In genomic region chr19:38375748-38376147, GRCh38 we compare ENCODE assay signal across 7 cellular contexts. TPM values are rescaled to one million over a fixed set of nuclear protein-coding genes. Genes with fewer than 3 reads are reported as not detected.
DNase-seq lines count a peak whose midpoint lies in the region; ATAC-seq and TF ChIP-seq lines count a peak whose summit lies in the region.
"Had no signal": no experiment of that assay in that cellular context is flagged by ENCODE, and none has a peak within 500 bp of the region (broad histone marks: within the 10 kb centered on the region; RNA-seq: fewer than 3 reads in every experiment).

No MANE protein-coding gene starts in this region.

- intact Hi-C loops in gastrocnemius medialis (cut with DNase I; ENCODE audit: low total_unique reads), result loop anchor here (5.0 to 10.0 kb wide), 3 partner anchors 457 to 1909 kb away; partner anchors contain the start of genes AKT2, ECH1 and ZFP36

- peaks cover 3% of the 10 kb centered on the region for H3K4me1 ChIP-seq in endodermal cell (ENCODE audit: control insufficient read depth, insufficient read depth, low read length)
- H3K4me1 ChIP-seq in gastrocnemius medialis, result peaks cover 16 to 25% of the 10 kb centered on the region in 2 donors

- DNase-seq in MG63 (no peak), endodermal cell (no peak), gastrocnemius medialis (peak; percentile 84 to 85), SIG-M5 (lab: John Stamatoyannopoulos, UW) (no peak), NCI-H1105 (lab: John Stamatoyannopoulos, UW) (no peak)

- H3K27me3 ChIP-seq in MG63, result no peaks in the 10 kb centered on the region
- H3K27me3 ChIP-seq in endodermal cell (ENCODE audit: control insufficient read depth, insufficient read depth, low read length, poor library complexity, severe bottlenecking), result peaks cover 14% of the 10 kb centered on the region
- H3K27me3 ChIP-seq in gastrocnemius medialis, result no peaks in the 10 kb centered on the region

- in situ Hi-C loops in gastrocnemius medialis (cut with MboI; ENCODE audit: low sequenced_read_pairs in 4 of 4), result loop anchor here in 1 of 4 donors (25.0 kb wide), 1 partner anchor 462 kb away; the partner anchor contains the start of genes ECH1 and HNRNPL

- H3K4me3 Mint-ChIP-seq in endodermal cell, result peak overlapping the region; percentile 99

- H3K4me3 ChIP-seq in MG63, result peak overlapping the region; percentile 97
- H3K4me3 ChIP-seq in endodermal cell (ENCODE audit: low read length), result peak overlapping the region; percentile 97
- H3K4me3 ChIP-seq in gastrocnemius medialis, result peak overlapping the region; percentile 91 to 99 (median 96)

- no peaks in the 10 kb centered on the region for H3K9me3 Mint-ChIP-seq in endodermal cell

- 92 to 100% methylated on average over 1 to 5 of the region's 5 CpGs for WGBS in endodermal cell (ENCODE audit: insufficient coverage in 1 of 2, insufficient read length in 1 of 2), 2 experiments

- no peak overlapping the region for H3K27ac ChIP-seq in endodermal cell (ENCODE audit: low read depth, low read length)
- H3K27ac ChIP-seq in gastrocnemius medialis, result peak overlapping the region; percentile 97 to 100 (median 98)

- TF ChIP-seq CTCF in endodermal cell (conservative IDR thresholded peaks at IDR 0.05), result no peak
- no peak for TF ChIP-seq CTCF in gastrocnemius medialis (IDR thresholded peaks at IDR 0.05 in 4 of 5, conservative IDR thresholded peaks at IDR 0.05 in 1 of 5)

- H3K27ac Mint-ChIP-seq in endodermal cell, result peak overlapping the region; percentile 98

- TF ChIP-seq POLR2A in gastrocnemius medialis (IDR thresholded peaks at IDR 0.05), result peak; percentile 89 to 92

- no peaks in the 10 kb centered on the region for H3K9me3 ChIP-seq in MG63
- H3K9me3 ChIP-seq in endodermal cell (ENCODE audit: control insufficient read depth, low read length), result no peaks in the 10 kb centered on the region
- H3K9me3 ChIP-seq in gastrocnemius medialis, result no peaks in the 10 kb centered on the region

- peak; percentile 63 to 70 for ATAC-seq in gastrocnemius medialis
- no peak for ATAC-seq in HG03097 (IDR thresholded peaks at IDR 0.05; ENCODE audit: low FRiP score, unreplicated experiment)

- peak overlapping the region; percentile 96 for H3K9ac ChIP-seq in endodermal cell (ENCODE audit: extremely low read depth, low read length, poor library complexity, severe bottlenecking)

- peaks cover 16% of the 10 kb centered on the region for H3K27me3 Mint-ChIP-seq in endodermal cell (ENCODE audit: insufficient read depth)

- peaks cover 10% of the 10 kb centered on the region for H3K4me1 Mint-ChIP-seq in endodermal cell

- H3K36me3 Mint-ChIP-seq in endodermal cell (ENCODE audit: low read depth), result peaks cover 18% of the 10 kb centered on the region

- peaks cover 56% of the 10 kb centered on the region for H3K36me3 ChIP-seq in MG63
- H3K36me3 ChIP-seq in endodermal cell (ENCODE audit: control insufficient read depth, insufficient read depth, low read length), result peaks cover 22% of the 10 kb centered on the region
- H3K36me3 ChIP-seq in gastrocnemius medialis, result peaks cover 0 to 40% of the 10 kb centered on the region in 2 donors

RNA-seq across cellular contexts. Expression of gene PSMD8, which starts 1.4 kb away (rescaled TPM):
- total RNA-seq in MG63 (2014; rRNA removed; shearing (Covaris generic); ENCODE audit: low replicate concordance), result 509 and 658 TPM in 2 replicates
- 100 to 1,000 TPM; 168 to 178 TPM for total RNA-seq in endodermal cell
- polyA plus RNA-seq in endodermal cell (2013, experiment 1 of 2), result 222 TPM
- polyA plus RNA-seq in endodermal cell (2013, experiment 2 of 2), result 223 TPM
- 1,000 to 10,000 TPM in 3 of 4 donors, 100 to 1,000 TPM in 1; 819 to 1,400 (median 1,309) TPM for total RNA-seq in gastrocnemius medialis

RNA-seq across cellular contexts. Expression of gene GGN, which starts 12.1 kb away (rescaled TPM):
- total RNA-seq in MG63 (2014; rRNA removed; shearing (Covaris generic); ENCODE audit: low replicate concordance), result not detected in 2 replicates
- total RNA-seq in endodermal cell, result 1 to 10 TPM in 1 of 2 donors, under 1 TPM in 1; 0.99 to 2.1 TPM
- polyA plus RNA-seq in endodermal cell (2013, experiment 1 of 2), result 1.8 TPM
- 3.0 TPM for polyA plus RNA-seq in endodermal cell (2013, experiment 2 of 2)
- total RNA-seq in gastrocnemius medialis, result under 1 TPM in 1 of 4 donors, not detected in 3; 0.13 TPM

RNA-seq across cellular contexts. Expression of gene SPRED3, which starts 12.7 kb away (rescaled TPM):
- 0.49 and 4.5 TPM in 2 replicates for total RNA-seq in MG63 (2014; rRNA removed; shearing (Covaris generic); ENCODE audit: low replicate concordance)
- total RNA-seq in endodermal cell, result 1 to 10 TPM; 5.3 to 10.0 TPM
- 8.8 TPM for polyA plus RNA-seq in endodermal cell (2013, experiment 1 of 2)
- 9.4 TPM for polyA plus RNA-seq in endodermal cell (2013, experiment 2 of 2)
- 1 to 10 TPM in 1 of 4 donors, under 1 TPM in 3; 0.05 to 2.6 (median 0.15) TPM for total RNA-seq in gastrocnemius medialis

RNA-seq across cellular contexts. Expression of gene FAM98C, which starts 27.1 kb away (rescaled TPM):
- total RNA-seq in MG63 (2014; rRNA removed; shearing (Covaris generic); ENCODE audit: low replicate concordance), result 12.7 and 15.3 TPM in 2 replicates
- total RNA-seq in endodermal cell (10 to 100 TPM in 1 of 2 donors, 1 to 10 TPM in 1; 8.6 to 13.7 TPM), gastrocnemius medialis (10 to 100 TPM in 1 of 4 donors, 1 to 10 TPM in 3; 1.9 to 17.4 (median 3.3) TPM)
- polyA plus RNA-seq in endodermal cell (2013, experiment 1 of 2), result 9.9 TPM
- polyA plus RNA-seq in endodermal cell (2013, experiment 2 of 2), result 8.9 TPM

RNA-seq across cellular contexts. Expression of gene CATSPERG, which starts 40.1 kb away (rescaled TPM):
- total RNA-seq in MG63 (2014; rRNA removed; shearing (Covaris generic); ENCODE audit: low replicate concordance), result 0.25 and 2.3 TPM in 2 replicates
- 1 to 10 TPM; 2.5 to 8.9 TPM for total RNA-seq in endodermal cell
- polyA plus RNA-seq in endodermal cell (2013, experiment 1 of 2), result 3.5 TPM
- 3.4 TPM for polyA plus RNA-seq in endodermal cell (2013, experiment 2 of 2)
- total RNA-seq in gastrocnemius medialis, result 1 to 10 TPM in 3 of 4 donors, under 1 TPM in 1; 0.72 to 4.9 (median 1.7) TPM
- total RNA-seq: RPMI7951 had no signal

Comparison
In these comparisons a context has a peak if more than half of its experiments do, and no peak if none do; other contexts are left out.
1. DNase-seq: peak in gastrocnemius medialis (2 of 2); none in MG63 (single experiment), endodermal cell (single experiment), SIG-M5 (single experiment) and NCI-H1105 (single experiment).
2. Peak in every context shown above with its lines, with median percentiles within 50 percentile points of each other: H3K4me3 ChIP-seq.